ENCODE assay signal across 1 cellular context in the genomic region with DNA sequence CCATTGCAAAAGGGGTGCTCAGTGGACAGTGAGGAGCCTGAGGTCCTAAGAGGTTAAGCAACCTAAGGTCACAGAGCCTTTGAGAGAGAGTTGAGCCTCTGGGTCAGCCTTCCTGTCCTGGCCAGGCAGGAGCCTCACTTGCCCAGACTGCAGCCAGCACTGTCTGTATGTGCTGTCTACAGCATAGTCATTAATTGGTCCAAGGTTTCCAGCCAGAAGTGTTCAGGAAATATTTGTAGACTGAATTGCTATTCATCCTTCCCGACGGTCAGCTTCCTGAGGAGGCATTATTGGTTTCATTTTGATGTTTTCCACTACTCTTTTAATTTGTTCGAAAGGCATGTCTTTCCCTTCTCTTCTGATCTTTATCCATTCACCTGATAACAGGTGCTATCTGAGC.
TF ChIP-seq lines count a peak whose summit lies in the region.

No MANE protein-coding gene starts in this region.

TF ChIP-seq in endothelial cell of umbilical vein, 7 proteins besides CTCF, POLR2A, EP300 and RAD21:
- TF ChIP-seq POLR2AphosphoS5 (IDR thresholded peaks at IDR 0.05; ENCODE audit: insufficient read depth, low read depth, low read length) (peak; percentile 29), FOS (IDR thresholded peaks at IDR 0.05; ENCODE audit: borderline replicate concordance, insufficient read depth, low read length) (peak; percentile 48)
- TF ChIP-seq, protein P1, sequence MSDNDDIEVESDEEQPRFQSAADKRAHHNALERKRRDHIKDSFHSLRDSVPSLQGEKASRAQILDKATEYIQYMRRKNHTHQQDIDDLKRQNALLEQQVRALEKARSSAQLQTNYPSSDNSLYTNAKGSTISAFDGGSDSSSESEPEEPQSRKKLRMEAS (IDR thresholded peaks at IDR 0.05; ENCODE audit: insufficient read depth, insufficient read length) = no peak
